12 cellular contexts compared by ENCODE assay signal in the genomic region with DNA sequence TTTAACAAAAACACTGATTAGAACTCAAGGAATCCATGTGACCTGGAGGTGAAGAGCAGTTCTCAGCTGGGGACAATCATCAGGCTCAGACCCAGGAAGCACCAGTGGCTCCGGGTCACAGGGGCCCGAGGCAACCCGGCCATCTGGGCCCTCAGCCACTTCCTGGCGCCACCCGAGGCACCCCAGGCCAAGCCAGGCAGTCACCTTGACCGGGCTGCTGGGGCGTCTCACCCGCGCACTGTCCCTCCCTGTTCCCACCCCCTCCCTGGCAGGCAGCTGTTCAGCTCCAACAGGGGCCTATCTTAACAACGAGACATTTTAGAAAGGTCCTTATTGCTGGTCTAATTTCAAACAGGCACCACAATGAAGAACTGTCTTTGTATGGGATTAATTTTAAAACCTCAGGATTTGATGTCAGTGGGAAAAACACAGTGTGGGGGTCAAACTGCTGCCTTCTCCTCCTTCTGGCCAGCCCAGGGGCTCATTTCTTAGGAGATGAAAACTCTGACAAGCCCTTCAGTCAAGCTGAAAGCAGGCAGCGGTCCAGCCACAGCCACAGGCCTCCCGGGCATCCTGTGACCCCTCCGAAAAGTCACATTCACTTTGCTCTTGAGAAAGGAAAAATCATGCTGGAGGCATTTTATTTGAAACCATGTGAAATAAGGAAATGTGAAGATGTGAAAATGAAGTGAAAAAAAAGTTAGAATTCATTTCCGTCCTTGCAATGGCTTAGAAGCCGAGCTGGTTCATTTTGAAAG.
DNase-seq lines count a peak whose midpoint lies in the region; ATAC-seq and TF ChIP-seq lines count a peak whose summit lies in the region.
"Had no signal": no experiment of that assay in that cellular context is flagged by ENCODE, and none has a peak within 500 bp of the region (broad histone marks: within the 10 kb centered on the region; RNA-seq: fewer than 3 reads in every experiment).

No MANE protein-coding gene starts in this region.

- intact Hi-C loops in left ventricle myocardium inferior (cut with micrococcal nuclease), result no loop called here
- intact Hi-C loops in A673 (cut with micrococcal nuclease; ENCODE audit: unreplicated experiment), result no loop called here

- H4K8ac ChIP-seq in neuronal stem cell (ENCODE audit: low read depth, low read length), result no peak overlapping the region

- H3K18ac ChIP-seq in neuronal stem cell (ENCODE audit: low read length), result peak overlapping the region; percentile 72

- no peak overlapping the region for H2BK120ac ChIP-seq in neuronal stem cell (ENCODE audit: low read depth, low read length)

- H3K4me1 Mint-ChIP-seq in WTC11, result peaks cover 56% of the 10 kb centered on the region
- H3K4me1 Mint-ChIP-seq: activated naive CD4-positive, alpha-beta T cell treated with anti-CD3 and anti-CD28 coated beads, Interleukin-2, amount 50 U/mL, for 24 hours had no signal

- no peak overlapping the region for H3K23ac ChIP-seq in neuronal stem cell (ENCODE audit: low read depth, low read length, poor library complexity)

- ATAC-seq in WTC11 (0 out of 2 replicates have a peak, but pooled peaks have one; percentile 5), HG03520 (IDR thresholded peaks at IDR 0.05; ENCODE audit: unreplicated experiment) (no peak)
- ATAC-seq: naive thymus-derived CD8-positive, alpha-beta T cell had no signal

- H3K27ac Mint-ChIP-seq in WTC11, result no peak overlapping the region
- H3K27ac Mint-ChIP-seq: activated naive CD4-positive, alpha-beta T cell treated with anti-CD3 and anti-CD28 coated beads, Interleukin-2, amount 50 U/mL, for 24 hours; naive thymus-derived CD8-positive, alpha-beta T cell; type B pancreatic cell had no signal

- H3K9ac ChIP-seq in BLaER1 treated with 17β-estradiol and CSF1 and Interleukin-3, amounts not matched to agents 10 nM and 100 nM, result peak overlapping the region; percentile 40 to 67 (median 58); a peak in 19 of 22 replicates
- no peak overlapping the region for H3K9ac ChIP-seq in neuronal stem cell (ENCODE audit: low read depth, low read length, poor library complexity)

- H3K4me3 Mint-ChIP-seq in WTC11, result no peak overlapping the region
- H3K4me3 Mint-ChIP-seq: activated naive CD4-positive, alpha-beta T cell treated with anti-CD3 and anti-CD28 coated beads, Interleukin-2, amount 50 U/mL, for 24 hours; naive thymus-derived CD8-positive, alpha-beta T cell; type B pancreatic cell had no signal

- H2BK5ac ChIP-seq in neuronal stem cell (ENCODE audit: low read length), result no peak overlapping the region

- H3K4me2 ChIP-seq in BLaER1 treated with 17β-estradiol and CSF1 and Interleukin-3, amounts not matched to agents 10 nM and 100 nM, result peak overlapping the region; percentile 75 to 88 (median 83)
- no peak overlapping the region for H3K4me2 ChIP-seq in neuronal stem cell (ENCODE audit: insufficient read depth, low read length, poor library complexity, severe bottlenecking)

- H3K79me1 ChIP-seq in neuronal stem cell (ENCODE audit: low read depth, low read length), result no peaks in the 10 kb centered on the region

- H4K20me1 ChIP-seq in BLaER1 treated with 17β-estradiol and CSF1 and Interleukin-3, amounts not matched to agents 10 nM and 100 nM, result no peaks in the 10 kb centered on the region

- H3K27me3 ChIP-seq in BLaER1 treated with 17β-estradiol and CSF1 and Interleukin-3, amounts not matched to agents 10 nM and 100 nM, result no peaks in the 10 kb centered on the region
- H3K27me3 ChIP-seq in left ventricle myocardium inferior (ENCODE audit: low read depth) (no peaks in the 10 kb centered on the region), neuronal stem cell (ENCODE audit: control insufficient read depth in 3 of 3, insufficient read depth in 3 of 3, low read depth in 1 of 3, low read length in 3 of 3) (peaks cover 0 to 11% (median 0%) of the 10 kb centered on the region in 3 experiments), A673 (replicated peaks; ENCODE audit: insufficient read depth, low read depth, low read length, poor library complexity) (no peaks in the 10 kb centered on the region)

- no peak overlapping the region for H2BK15ac ChIP-seq in neuronal stem cell (ENCODE audit: low read length)

- H3K9me3 Mint-ChIP-seq in WTC11, result no peaks in the 10 kb centered on the region
- H3K9me3 Mint-ChIP-seq: activated naive CD4-positive, alpha-beta T cell treated with anti-CD3 and anti-CD28 coated beads, Interleukin-2, amount 50 U/mL, for 24 hours; naive thymus-derived CD8-positive, alpha-beta T cell; type B pancreatic cell had no signal

- POLR2A ChIA-PET in WTC11 (lab: Charles Lee), result no interaction called here
- POLR2A ChIA-PET in A673 (lab: Charles Lee; ENCODE audit: low non-redundant PET), result no interaction called here

- H3K4ac ChIP-seq in neuronal stem cell (ENCODE audit: low read length), result no peak overlapping the region

- no peak overlapping the region for H2BK12ac ChIP-seq in neuronal stem cell (ENCODE audit: low read length)

- H3K9me3 ChIP-seq in BLaER1 treated with 17β-estradiol and CSF1 and Interleukin-3, amounts not matched to agents 10 nM and 100 nM (replicated peaks in 1 of 11), result no peaks in the 10 kb centered on the region
- H3K9me3 ChIP-seq in left ventricle myocardium inferior (replicated peaks) (no peaks in the 10 kb centered on the region), neuronal stem cell (replicated peaks in 1 of 2; ENCODE audit: control insufficient read depth in 2 of 2, insufficient read depth in 1 of 2, low read depth in 1 of 2, low read length in 2 of 2) (no peaks in the 10 kb centered on the region), A673 (ENCODE audit: low read depth, low read length, poor library complexity, severe bottlenecking) (no peaks in the 10 kb centered on the region)

- no peak overlapping the region for H2AK5ac ChIP-seq in neuronal stem cell (ENCODE audit: low read depth, low read length)

- H3K4me3 ChIP-seq in BLaER1 treated with 17β-estradiol and CSF1 and Interleukin-3, amounts not matched to agents 10 nM and 100 nM, result peak overlapping the region in 2 of 10 experiments; percentile 4 to 17; a peak in 2 of 20 replicates
- no peak overlapping the region for H3K4me3 ChIP-seq in left ventricle myocardium inferior
- no peak overlapping the region for H3K4me3 ChIP-seq in neuronal stem cell (ENCODE audit: low read length in 2 of 2)
- no peak overlapping the region for H3K4me3 ChIP-seq in A673 (ENCODE audit: low read depth, low read length, poor library complexity, severe bottlenecking)

- no peak overlapping the region for H3K14ac ChIP-seq in neuronal stem cell (ENCODE audit: low read length)

- no peaks in the 10 kb centered on the region for H3K36me3 Mint-ChIP-seq in WTC11
- H3K36me3 Mint-ChIP-seq: activated naive CD4-positive, alpha-beta T cell treated with anti-CD3 and anti-CD28 coated beads, Interleukin-2, amount 50 U/mL, for 24 hours; naive thymus-derived CD8-positive, alpha-beta T cell; type B pancreatic cell had no signal

- H4K91ac ChIP-seq in neuronal stem cell (ENCODE audit: low read depth, low read length, poor library complexity), result no peak overlapping the region

- H3K27me3 Mint-ChIP-seq in WTC11 (ENCODE audit: low read depth), result no peaks in the 10 kb centered on the region
- H3K27me3 Mint-ChIP-seq: type B pancreatic cell had no signal

- CTCF ChIA-PET in WTC11 (lab: Charles Lee) (interaction anchor here (1.0 to 1.6 kb wide), 2 partner anchors 85 to 102 kb away, joined by 3 to 5 read pairs; no protein-coding TSS in a partner anchor), A673 (lab: Charles Lee) (no interaction called here)

- no TSS peak for BruUV-seq in A673 (replicated peaks; lab: Mats Ljungman, UMichigan)

- peak overlapping the region; percentile 12 to 76 (median 66); a peak in 19 of 22 replicates for H3K27ac ChIP-seq in BLaER1 treated with 17β-estradiol and CSF1 and Interleukin-3, amounts not matched to agents 10 nM and 100 nM
- H3K27ac ChIP-seq in left ventricle myocardium inferior (replicated peaks) (peak overlapping the region; percentile 73), neuronal stem cell (replicated peaks; ENCODE audit: low read length) (no peak overlapping the region), A673 (ENCODE audit: low read depth, low read length, poor library complexity, severe bottlenecking) (no peak overlapping the region)

- H2AFZ ChIP-seq in neuronal stem cell (ENCODE audit: low read length), result peak overlapping the region; percentile 50

- WGBS in neuronal stem cell (ENCODE audit: extremely low coverage in 2 of 2, insufficient read length in 2 of 2, insufficient replicate concordance in 1 of 2), 2 donors, result no CpG with 5 or more reads among the region's 15 CpGs

- TF ChIP-seq CTCF in WTC11 (IDR thresholded peaks at IDR 0.05) (no peak), left ventricle myocardium inferior (IDR thresholded peaks at IDR 0.05; ENCODE audit: borderline replicate concordance) (no peak), A673 (conservative IDR thresholded peaks at IDR 0.05; ENCODE audit: low read depth, low read length) (no peak)

- peaks cover 29 to 53% (median 47%) of the 10 kb centered on the region in 10 experiments for H3K4me1 ChIP-seq in BLaER1 treated with 17β-estradiol and CSF1 and Interleukin-3, amounts not matched to agents 10 nM and 100 nM
- H3K4me1 ChIP-seq in left ventricle myocardium inferior (peaks cover 38% of the 10 kb centered on the region), neuronal stem cell (ENCODE audit: control insufficient read depth in 2 of 2, insufficient read depth in 1 of 2, low read depth in 1 of 2, low read length in 2 of 2) (peaks cover 3 to 8% of the 10 kb centered on the region in 2 donors), A673 (ENCODE audit: insufficient read depth, low read length, poor library complexity, severe bottlenecking) (peaks cover 12% of the 10 kb centered on the region)

- DNase-seq in WTC11 (ENCODE audit: low spot score) (peak; percentile 24), left ventricle myocardium inferior (peak; percentile 31), neuronal stem cell (ENCODE audit: low spot score) (no peak), A673 (ENCODE audit: low spot score) (no peak), A172 (ENCODE audit: low spot score) (no peak)
- DNase-seq in activated CD8-positive, alpha-beta memory T cell treated with anti-CD3 and anti-CD28 coated beads, Interleukin-2, amount 50 U/mL, for 4 hours, result no peak
- DNase-seq: naive thymus-derived CD8-positive, alpha-beta T cell; NCI-H226 had no signal

- no peaks in the 10 kb centered on the region for H3K36me3 ChIP-seq in BLaER1 treated with 17β-estradiol and CSF1 and Interleukin-3, amounts not matched to agents 10 nM and 100 nM
- no peaks in the 10 kb centered on the region for H3K36me3 ChIP-seq in left ventricle myocardium inferior
- H3K36me3 ChIP-seq in neuronal stem cell (replicated peaks in 1 of 2; ENCODE audit: control insufficient read depth in 2 of 2, insufficient read depth in 2 of 2, low read length in 2 of 2), result no peaks in the 10 kb centered on the region
- no peaks in the 10 kb centered on the region for H3K36me3 ChIP-seq in A673 (ENCODE audit: insufficient read depth, low read length, poor library complexity, severe bottlenecking)

TF ChIP-seq in WTC11, 78 proteins besides CTCF, POLR2A, EP300 and RAD21 (continues in another document):
- no peak for TF ChIP-seq ZNF423 (CRISPR knock-in tag; IDR thresholded peaks at IDR 0.05)

Comparison
In these comparisons a context has a peak if more than half of its experiments do, and no peak if none do; other contexts are left out.
1. H3K27ac ChIP-seq: peak in BLaER1 treated with 17β-estradiol and CSF1 and Interleukin-3, amounts not matched to agents 10 nM and 100 nM (11 of 11) and left ventricle myocardium inferior (single experiment); none in neuronal stem cell (single experiment) and A673 (single experiment).
2. DNase-seq: peak in WTC11 (single experiment) and left ventricle myocardium inferior (single experiment); none in neuronal stem cell (single experiment), A673 (single experiment), A172 (single experiment) and activated CD8-positive, alpha-beta memory T cell treated with anti-CD3 and anti-CD28 coated beads, Interleukin-2, amount 50 U/mL, for 4 hours (single experiment).